In the genomic region with DNA sequence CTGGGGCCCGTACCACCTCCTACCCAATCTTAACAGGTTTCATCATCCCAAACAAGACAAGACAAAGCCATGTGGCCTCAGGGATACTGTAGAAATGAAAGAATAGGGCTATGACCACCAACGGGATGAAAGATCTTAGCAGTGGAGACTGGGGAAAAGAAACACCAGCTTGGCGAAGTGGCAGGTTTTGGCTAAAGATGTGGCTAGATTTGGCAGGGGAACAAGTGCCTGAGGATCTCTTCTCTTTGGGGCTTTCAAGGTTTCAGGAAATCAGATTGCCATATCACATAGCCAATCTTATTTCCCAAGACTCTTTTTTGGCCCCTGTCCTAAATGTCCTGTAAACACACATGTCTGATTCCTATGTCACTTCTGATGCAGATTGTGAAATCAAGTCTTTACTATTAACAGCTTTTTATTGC, we compare ENCODE assay signal across 15 cellular contexts. TPM values are rescaled to one million over a fixed set of nuclear protein-coding genes. Genes with fewer than 3 reads are reported as not detected.
DNase-seq lines count a peak whose midpoint lies in the region; ATAC-seq, FAIRE-seq and TF ChIP-seq lines count a peak whose summit lies in the region.
"Had no signal": no experiment of that assay in that cellular context is flagged by ENCODE, and none has a peak within 500 bp of the region (broad histone marks: within the 10 kb centered on the region; RNA-seq: fewer than 3 reads in every experiment).

No MANE protein-coding gene starts in this region.

- DNase-seq in AG10803 (ENCODE audit: low read depth) = peak; percentile 3
- DNase-seq in T-helper 17 cell = no peak
- no peak for DNase-seq in left lung
- DNase-seq in RCC 7860 (ENCODE audit: low spot score) = no peak
- DNase-seq in AG20443 (ENCODE audit: low spot score) = no peak
- no peak for DNase-seq in GM23248
- DNase-seq: effector CD4-positive, alpha-beta T cell; naive thymus-derived CD4-positive, alpha-beta T cell; NCI-H2029 treated with DMSO at 0.1 percent for 48 hours; psoas muscle; stimulated activated naive CD8-positive, alpha-beta T cell treated with anti-CD3 and anti-CD28 coated beads, Interleukin-15, Interleukin-2, amounts not matched to agents 100 U/mL and 50 U/mL, for 24 hours had no signal

- no peak for FAIRE-seq in RCC 7860 (lab: Jason Lieb, UNC)

- intact Hi-C loops in left lung (cut with DNase I) = no loop called here

- peaks cover 4% of the 10 kb centered on the region for H3K4me1 Mint-ChIP-seq in T-helper 17 cell
- H3K4me1 Mint-ChIP-seq: naive thymus-derived CD4-positive, alpha-beta T cell had no signal

- H3K27me3 ChIP-seq in left lung (peaks cover 0 to 6% of the 10 kb centered on the region in 2 donors), GM23248 (replicated peaks; ENCODE audit: insufficient read depth) (peaks cover 71% of the 10 kb centered on the region)

- no peak for TF ChIP-seq CTCF in AG10803 (conservative IDR thresholded peaks at IDR 0.05; ENCODE audit: low read length)
- TF ChIP-seq CTCF in left lung (IDR thresholded peaks at IDR 0.05) = no peak

- 72 to 73% methylated on average over 3 of the region's 3 CpGs for WGBS in GM23248 (ENCODE audit: low coverage in 1 of 2, low lambda C conversion rate in 2 of 2, missing lambda C conversion rate in 2 of 2), 2 experiments

- H3K79me2 ChIP-seq in GM23248 (ENCODE audit: insufficient read depth) = no peaks in the 10 kb centered on the region

- no peaks in the 10 kb centered on the region for H3F3A ChIP-seq in GM23248 (ENCODE audit: insufficient read depth)

- H2AFZ ChIP-seq in GM23248 = no peak overlapping the region

- H3K4me3 Mint-ChIP-seq in T-helper 17 cell = no peak overlapping the region
- H3K4me3 Mint-ChIP-seq: activated T-helper 1 cell treated with anti-CD3 and anti-CD28 coated beads, Interleukin-12 subunit alpha, Interleukin-12 subunit beta, Interleukin-2, Interleukin-4 antibody, amounts not matched to agents 30 ng/mL and 10 ng/mL and 1 ng/mL, durations not matched to agents 14 hours and 24 hours and 36 hours; naive thymus-derived CD4-positive, alpha-beta T cell had no signal

- H3K27ac Mint-ChIP-seq in T-helper 17 cell = peak overlapping the region; percentile 27
- H3K27ac Mint-ChIP-seq: activated T-helper 1 cell treated with anti-CD3 and anti-CD28 coated beads, Interleukin-12 subunit alpha, Interleukin-12 subunit beta, Interleukin-2, Interleukin-4 antibody, amounts not matched to agents 30 ng/mL and 10 ng/mL and 1 ng/mL, durations not matched to agents 14 hours and 24 hours and 36 hours; naive thymus-derived CD4-positive, alpha-beta T cell had no signal

- ATAC-seq in T-helper 17 cell (no peak), left lung (peak; percentile 44)
- ATAC-seq: naive thymus-derived CD4-positive, alpha-beta T cell; psoas muscle; stimulated activated naive CD8-positive, alpha-beta T cell treated with anti-CD3 and anti-CD28 coated beads, Interleukin-15, Interleukin-2, amounts not matched to agents 100 U/mL and 50 U/mL, for 24 hours had no signal

- H3K4me2 ChIP-seq in GM23248 (ENCODE audit: unreplicated experiment) = no peak overlapping the region

- H3K9me2 ChIP-seq in GM23248 (ENCODE audit: insufficient read depth) = no peaks in the 10 kb centered on the region

- H3K9me3 ChIP-seq in T-helper 17 cell (ENCODE audit: control insufficient read depth, low read length, poor library complexity, severe bottlenecking) = no peaks in the 10 kb centered on the region
- no peaks in the 10 kb centered on the region for H3K9me3 ChIP-seq in left lung
- H3K9me3 ChIP-seq in GM23248 (ENCODE audit: low read depth) = no peaks in the 10 kb centered on the region
- H3K9me3 ChIP-seq: psoas muscle had no signal

- in situ Hi-C loops in GM23248 (cut with MboI) = no loop called here

- H4K20me1 ChIP-seq in GM23248 (ENCODE audit: insufficient read depth) = no peaks in the 10 kb centered on the region

- H3K27ac ChIP-seq in left lung (peak overlapping the region in 1 of 2 donors; percentile 14), GM23248 (no peak overlapping the region)
- H3K27ac ChIP-seq: psoas muscle had no signal

- H3K36me3 ChIP-seq in left lung (no peaks in the 10 kb centered on the region), GM23248 (ENCODE audit: low read depth) (no peaks in the 10 kb centered on the region)

- H3K4me3 ChIP-seq in AG10803 (ENCODE audit: low read length) (no peak overlapping the region), left lung (no peak overlapping the region), GM23248 (no peak overlapping the region)
- H3K4me3 ChIP-seq: lung, psoas muscle had no signal

- H3K4me1 ChIP-seq in left lung (peaks cover 5 to 8% of the 10 kb centered on the region in 2 donors), GM23248 (ENCODE audit: insufficient read depth) (no peaks in the 10 kb centered on the region)

- H3K9ac ChIP-seq in GM23248 = no peak overlapping the region

- H3K36me3 Mint-ChIP-seq in T-helper 17 cell (ENCODE audit: low read depth) = no peaks in the 10 kb centered on the region
- H3K36me3 Mint-ChIP-seq: naive thymus-derived CD4-positive, alpha-beta T cell had no signal

- H3K27me3 Mint-ChIP-seq in T-helper 17 cell = peaks cover 54% of the 10 kb centered on the region

RNA-seq across cellular contexts. Expression of gene KRT24, which starts 6.9 kb away (rescaled TPM):
- total RNA-seq in T-helper 17 cell = not detected
- not detected for total RNA-seq in left lung
- total RNA-seq in GM23248 (2014; rRNA removed; shearing (Covaris generic)) = not detected in 2 replicates
- polyA plus RNA-seq in GM23248 (2016; fragmentation: Nextera tagmentation; extraction: Ambion mirVana) = not detected in 2 replicates
- total RNA-seq: activated T-helper 1 cell treated with anti-CD3 and anti-CD28 coated beads, Interleukin-12 subunit alpha, Interleukin-12 subunit beta, Interleukin-2, Interleukin-4 antibody, amounts not matched to agents 30 ng/mL and 10 ng/mL and 1 ng/mL, durations not matched to agents 14 hours and 24 hours and 36 hours; cardiac septum; lung; naive thymus-derived CD4-positive, alpha-beta T cell; psoas muscle had no signal
- polyA plus RNA-seq: AG04450; naive thymus-derived CD4-positive, alpha-beta T cell; psoas muscle had no signal

RNA-seq across cellular contexts. Expression of gene KRT222, which starts 31.7 kb away (rescaled TPM):
- total RNA-seq in T-helper 17 cell = not detected
- under 1 TPM in 1 of 2 donors, not detected in 1; 0.55 TPM for total RNA-seq in left lung
- not detected in 2 replicates for total RNA-seq in GM23248 (2014; rRNA removed; shearing (Covaris generic))
- polyA plus RNA-seq in GM23248 (2016; fragmentation: Nextera tagmentation; extraction: Ambion mirVana) = not detected in 2 replicates
- total RNA-seq: activated T-helper 1 cell treated with anti-CD3 and anti-CD28 coated beads, Interleukin-12 subunit alpha, Interleukin-12 subunit beta, Interleukin-2, Interleukin-4 antibody, amounts not matched to agents 30 ng/mL and 10 ng/mL and 1 ng/mL, durations not matched to agents 14 hours and 24 hours and 36 hours; cardiac septum; naive thymus-derived CD4-positive, alpha-beta T cell had no signal
- polyA plus RNA-seq: AG04450; naive thymus-derived CD4-positive, alpha-beta T cell had no signal

RNA-seq across cellular contexts. Expression of gene SMARCE1, which starts 49.0 kb away (rescaled TPM):
- total RNA-seq in T-helper 17 cell = 10 to 100 TPM; 60.0 to 77.5 TPM
- total RNA-seq in left lung = 10 to 100 TPM; 83.9 to 87.6 TPM
- 67.4 and 75.8 TPM in 2 replicates for total RNA-seq in GM23248 (2014; rRNA removed; shearing (Covaris generic))
- polyA plus RNA-seq in GM23248 (2016; fragmentation: Nextera tagmentation; extraction: Ambion mirVana) = 133 and 144 TPM in 2 replicates

RNA-seq across cellular contexts. Expression of gene KRT25, which starts 58.5 kb away (rescaled TPM):
- total RNA-seq in T-helper 17 cell (not detected), left lung (not detected)
- not detected in 2 replicates for total RNA-seq in GM23248 (2014; rRNA removed; shearing (Covaris generic))
- not detected in 2 replicates for polyA plus RNA-seq in GM23248 (2016; fragmentation: Nextera tagmentation; extraction: Ambion mirVana)
- total RNA-seq: activated T-helper 1 cell treated with anti-CD3 and anti-CD28 coated beads, Interleukin-12 subunit alpha, Interleukin-12 subunit beta, Interleukin-2, Interleukin-4 antibody, amounts not matched to agents 30 ng/mL and 10 ng/mL and 1 ng/mL, durations not matched to agents 14 hours and 24 hours and 36 hours; cardiac septum; lung; naive thymus-derived CD4-positive, alpha-beta T cell; psoas muscle had no signal
- polyA plus RNA-seq: AG04450; lung; naive thymus-derived CD4-positive, alpha-beta T cell had no signal
